8 cellular contexts compared by ENCODE assay signal in genomic region chr12:1661553-1662335, GRCh38. TPM values are rescaled to one million over a fixed set of nuclear protein-coding genes. Genes with fewer than 3 reads are reported as not detected.
DNase-seq lines count a peak whose midpoint lies in the region; FAIRE-seq and TF ChIP-seq lines count a peak whose summit lies in the region.

No MANE protein-coding gene starts in this region.

- TF ChIP-seq CTCF in epithelial cell of esophagus (IDR thresholded peaks at IDR 0.05; ENCODE audit: insufficient read depth, low read depth, low read length, missing control alignments) = no peak

- peak overlapping the region; percentile 71 for H3K9ac ChIP-seq in NT2/D1 (ENCODE audit: insufficient read length, low read depth)

- H3K9me3 ChIP-seq in NT2/D1 (ENCODE audit: insufficient read depth, low read length) = no peaks in the 10 kb centered on the region; the same call in 1 of the 2 replicates
- no peaks in the 10 kb centered on the region for H3K9me3 ChIP-seq in mononuclear cell (ENCODE audit: low read depth, low read length)

- H3K4me3 ChIP-seq in NT2/D1 (ENCODE audit: insufficient read length, low read depth) = peak overlapping the region; percentile 63
- H3K4me3 ChIP-seq in epithelial cell of esophagus (ENCODE audit: low read length) = peak overlapping the region; percentile 41
- peak overlapping the region; percentile 28 for H3K4me3 ChIP-seq in mononuclear cell (ENCODE audit: low read length)

- H3K27me3 ChIP-seq in NT2/D1 (ENCODE audit: insufficient read depth, insufficient read length) = peaks cover 28% of the 10 kb centered on the region
- no peaks in the 10 kb centered on the region for H3K27me3 ChIP-seq in mononuclear cell (ENCODE audit: insufficient read depth, low read length)

- DNase-seq in AML-193 (lab: John Stamatoyannopoulos, UW) (peak; percentile 86 to 87), GM19239 (ENCODE audit: insufficient read length, low spot score) (peak; percentile 79), HTR-8/SVneo (ENCODE audit: insufficient read length, low spot score) (peak; percentile 100), NT2/D1 (ENCODE audit: low read depth, low spot score) (peak; percentile 61), epithelial cell of esophagus (ENCODE audit: low read depth) (peak; percentile 92)
- DNase-seq in activated CD8-positive, alpha-beta memory T cell treated with anti-CD3 and anti-CD28 coated beads, Interleukin-2, amount 50 U/mL, for 48 hours = peak; percentile 90
- peak; percentile 76 to 79 for DNase-seq in stimulated activated CD8-positive, alpha-beta memory T cell treated with anti-CD3 and anti-CD28 coated beads, Interleukin-15, amount 100 ng/mL, for 48 hours (ENCODE audit: low read depth in 2 of 2)

- peak; percentile 70 for FAIRE-seq in GM19239 (lab: Jason Lieb, UNC)
- FAIRE-seq in HTR-8/SVneo (lab: Jason Lieb, UNC) = peak; percentile 98

- H3K4me1 ChIP-seq in NT2/D1 (ENCODE audit: insufficient read depth, insufficient read length) (peaks cover 7% of the 10 kb centered on the region), mononuclear cell (ENCODE audit: insufficient read depth, low read length) (peaks cover 10% of the 10 kb centered on the region)

- no peaks in the 10 kb centered on the region for H3K36me3 ChIP-seq in NT2/D1 (ENCODE audit: insufficient read depth, insufficient read length, low read length)

RNA-seq across cellular contexts. Expression of gene ADIPOR2, which starts 29.1 kb away (rescaled TPM):
- 18.3 TPM for total RNA-seq in mononuclear cell

RNA-seq across cellular contexts. Expression of gene WNT5B, which starts 32.7 kb away (rescaled TPM):
- total RNA-seq in mononuclear cell = not detected

Comparison
In these comparisons a context has a peak if more than half of its experiments do, and no peak if none do; other contexts are left out.
1. Peak in every context shown above with its lines: DNase-seq and H3K4me3 ChIP-seq.